Comparison of ENCODE assay signal across 10 cellular contexts in genomic region chr15:31758126-31758525, GRCh38.
DNase-seq lines count a peak whose midpoint lies in the region; ATAC-seq, FAIRE-seq and TF ChIP-seq lines count a peak whose summit lies in the region.
"Had no signal": no experiment of that assay in that cellular context is flagged by ENCODE, and none has a peak within 500 bp of the region (broad histone marks: within the 10 kb centered on the region; RNA-seq: fewer than 3 reads in every experiment).

No MANE protein-coding gene starts in this region.

- H3K4me3 ChIP-seq in left lung: no peak overlapping the region

- H3K4me1 ChIP-seq in left lung: no peaks in the 10 kb centered on the region

- H3K27ac ChIP-seq in angular gyrus (ENCODE audit: low read depth, low read length): peak overlapping the region; percentile 74
- H3K27ac ChIP-seq in left lung: no peak overlapping the region

- H3K9me3 ChIP-seq in left lung: no peaks in the 10 kb centered on the region

- H3K36me3 Mint-ChIP-seq in T-helper 2 cell treated with Interferon-gamma antibody and Interleukin-4, amounts not matched to agents 5 μg/mL and 100 μg/mL, for 36 hours (ENCODE audit: low read depth): no peaks in the 10 kb centered on the region

- no peak for ATAC-seq in HG02588 (IDR thresholded peaks at IDR 0.05; ENCODE audit: unreplicated experiment)
- ATAC-seq in left lung: no peak

- no peak overlapping the region for H3K4me3 Mint-ChIP-seq in T-helper 2 cell treated with Interferon-gamma antibody and Interleukin-4, amounts not matched to agents 5 μg/mL and 100 μg/mL, for 36 hours

- peak in 12 of 14 donors; percentile 4 to 93 (median 63) for DNase-seq in C1 segment of cervical spinal cord (lab: John Stamatoyannopoulos, UW)
- peak; percentile 52 for DNase-seq in NAMALWA (ENCODE audit: low spot score)
- DNase-seq in left lung: no peak
- DNase-seq in T-helper 2 cell treated with Interferon-gamma antibody and Interleukin-4, amounts not matched to agents 5 μg/mL and 100 μg/mL, for 36 hours (ENCODE audit: low spot score): no peak
- DNase-seq in activated effector memory CD4-positive, alpha-beta T cell treated with Interleukin-2 at 50 U/mL for 16 hours: no peak
- DNase-seq: kidney glomerular epithelial cell had no signal

- intact Hi-C loops in left lung (cut with DNase I): no loop called here

- no peaks in the 10 kb centered on the region for H3K27me3 ChIP-seq in left lung

- FAIRE-seq in islet of Langerhans (lab: Jason Lieb, UNC): peak; percentile 9

- H3K9me3 Mint-ChIP-seq in T-helper 2 cell treated with Interferon-gamma antibody and Interleukin-4, amounts not matched to agents 5 μg/mL and 100 μg/mL, for 36 hours: no peaks in the 10 kb centered on the region
- H3K9me3 Mint-ChIP-seq: activated T-helper 2 cell treated with anti-CD3 and anti-CD28 coated beads, Interferon-gamma antibody, Interleukin-2, Interleukin-4, amounts not matched to agents 10 μg/mL and 5 μg/mL and 100 μg/mL, durations not matched to agents 14 hours and 24 hours and 36 hours had no signal

- no peaks in the 10 kb centered on the region for H3K36me3 ChIP-seq in left lung

- H3K4me1 Mint-ChIP-seq in T-helper 2 cell treated with Interferon-gamma antibody and Interleukin-4, amounts not matched to agents 5 μg/mL and 100 μg/mL, for 36 hours (ENCODE audit: low read depth): no peaks in the 10 kb centered on the region

- peaks cover 8% of the 10 kb centered on the region for H3K27me3 Mint-ChIP-seq in T-helper 2 cell treated with Interferon-gamma antibody and Interleukin-4, amounts not matched to agents 5 μg/mL and 100 μg/mL, for 36 hours (ENCODE audit: low read depth)

- no peak overlapping the region for H3K27ac Mint-ChIP-seq in T-helper 2 cell treated with Interferon-gamma antibody and Interleukin-4, amounts not matched to agents 5 μg/mL and 100 μg/mL, for 36 hours
- H3K27ac Mint-ChIP-seq: activated T-helper 2 cell treated with anti-CD3 and anti-CD28 coated beads, Interferon-gamma antibody, Interleukin-2, Interleukin-4, amounts not matched to agents 10 μg/mL and 5 μg/mL and 100 μg/mL, durations not matched to agents 14 hours and 24 hours and 36 hours had no signal

- no peak for TF ChIP-seq CTCF in left lung (IDR thresholded peaks at IDR 0.05)

Comparison
In these comparisons a context has a peak if more than half of its experiments do, and no peak if none do; other contexts are left out.
1. DNase-seq: peak in C1 segment of cervical spinal cord (12 of 14) and NAMALWA (single experiment); none in left lung (0 of 2), T-helper 2 cell treated with Interferon-gamma antibody and Interleukin-4, amounts not matched to agents 5 μg/mL and 100 μg/mL, for 36 hours (single experiment) and activated effector memory CD4-positive, alpha-beta T cell treated with Interleukin-2 at 50 U/mL for 16 hours (single experiment).